In the genomic region with DNA sequence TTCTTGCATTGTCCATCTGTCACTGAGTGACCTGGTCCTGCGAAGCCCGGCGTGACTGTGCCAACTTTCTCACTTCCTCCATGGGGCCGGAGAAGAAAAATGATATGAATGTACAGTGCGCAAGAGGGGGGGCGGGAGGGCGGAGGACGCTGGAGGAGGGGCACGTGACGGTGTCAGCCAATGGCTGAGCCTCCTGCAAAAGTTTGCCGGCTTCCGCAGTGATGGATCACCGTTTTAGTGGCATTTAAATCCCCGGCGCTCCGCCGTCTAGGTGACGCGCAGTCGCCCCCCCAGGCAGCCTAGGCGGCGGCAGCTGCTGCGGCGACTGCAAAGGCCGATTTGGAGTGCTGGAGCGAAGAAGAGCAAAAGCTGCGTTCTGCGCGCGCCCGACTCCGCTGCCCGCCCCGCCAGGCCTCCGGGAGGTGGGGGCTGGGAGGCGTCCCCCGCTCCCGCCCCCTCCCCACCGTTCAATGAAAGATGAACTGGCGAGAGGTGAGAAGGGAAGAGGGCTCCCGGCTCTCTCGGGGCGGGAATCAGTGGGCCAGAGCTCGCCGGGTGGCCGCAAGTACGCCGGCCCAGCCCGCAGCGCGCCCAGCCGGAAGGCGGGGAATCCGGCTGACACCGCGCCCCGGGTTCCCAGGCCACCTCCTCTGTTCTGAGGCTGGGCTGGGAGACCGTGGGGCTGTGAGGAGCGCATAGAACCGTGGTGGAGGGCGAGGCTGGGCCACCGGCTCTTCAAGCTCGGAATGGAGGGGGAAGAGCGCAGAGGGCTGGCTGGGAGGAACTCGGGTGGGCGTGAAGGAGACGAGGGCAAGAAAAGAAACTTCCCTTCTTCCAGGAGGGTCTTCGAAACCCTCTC, we compare ENCODE assay signal across 8 cellular contexts. TPM values are rescaled to one million over a fixed set of nuclear protein-coding genes. Genes with fewer than 3 reads are reported as not detected.
DNase-seq lines count a peak whose midpoint lies in the region; ATAC-seq and TF ChIP-seq lines count a peak whose summit lies in the region.

A gene (minus strand): TSS at position 104 of the 859 bp plus-strand sequence. CDS start 88 bp downstream, at position 16.

- TF ChIP-seq CTCF in fibroblast of lung (conservative IDR thresholded peaks at IDR 0.05 in 1 of 2, IDR thresholded peaks at IDR 0.05 in 1 of 2; ENCODE audit: low read depth in 1 of 2, low read length in 2 of 2) (no peak), neural crest cell (conservative IDR thresholded peaks at IDR 0.05) (no peak)

- H3K9me3 ChIP-seq in NT2/D1 (ENCODE audit: insufficient read depth, low read length) (no peaks in the 10 kb centered on the region), fibroblast of lung (ENCODE audit: control insufficient read depth, insufficient read depth, low read depth, low read length) (no peaks in the 10 kb centered on the region), subcutaneous abdominal adipose tissue (ENCODE audit: control insufficient read depth in 5 of 5, low read length in 5 of 5) (no peaks in the 10 kb centered on the region)

- DNase-seq in DMS 273 treated with DMSO at 0.1 percent for 48 hours (lab: John Stamatoyannopoulos, UW), result peak; percentile 82
- DNase-seq in HS-5 (ENCODE audit: low read depth), result peak; percentile 82
- no peak for DNase-seq in NT2/D1 (ENCODE audit: low read depth, low spot score)
- DNase-seq in activated T-cell treated with anti-CD3 and anti-CD28 coated beads for 4 hours, result peak; percentile 56
- DNase-seq in fibroblast of lung (ENCODE audit: low read depth in 2 of 2), result peak; percentile 93 to 95
- peak; percentile 74 for DNase-seq in neural crest cell (ENCODE audit: low read depth, low spot score)

- H3K36me3 ChIP-seq in NT2/D1 (ENCODE audit: insufficient read depth, insufficient read length, low read length) (peaks cover 9% of the 10 kb centered on the region), fibroblast of lung (ENCODE audit: control insufficient read depth, insufficient read depth, low read length) (no peaks in the 10 kb centered on the region), subcutaneous abdominal adipose tissue (ENCODE audit: control insufficient read depth in 5 of 5, insufficient read depth in 5 of 5, low read length in 5 of 5) (peaks cover 0 to 5% (median 3%) of the 10 kb centered on the region in 5 donors)

- H3K79me2 ChIP-seq in fibroblast of lung (ENCODE audit: control insufficient read depth, insufficient read depth, low read length), result peaks cover 49% of the 10 kb centered on the region

- peak within 1 kb of the TSS; percentile 63 for H3K27ac Mint-ChIP-seq in neural crest cell (ENCODE audit: unreplicated experiment)

- H3K27me3 ChIP-seq in NT2/D1 (ENCODE audit: insufficient read depth, insufficient read length) (peaks cover 88% of the 10 kb centered on the region), fibroblast of lung (ENCODE audit: control insufficient read depth, insufficient read depth, low read length) (no peaks in the 10 kb centered on the region), subcutaneous abdominal adipose tissue (ENCODE audit: control insufficient read depth in 5 of 5, insufficient read depth in 4 of 5, low read length in 5 of 5) (peaks cover 0 to 3% (median 0%) of the 10 kb centered on the region in 5 donors)

- H3K4me3 ChIP-seq in NT2/D1 (ENCODE audit: insufficient read length, low read depth) (peak within 1 kb of the TSS; percentile 60), fibroblast of lung (replicated peaks in 1 of 4; ENCODE audit: control extremely low read depth in 1 of 4, insufficient read depth in 1 of 4, low read depth in 3 of 4, low read length in 4 of 4) (peak within 1 kb of the TSS; percentile 70 to 93 (median 84)), subcutaneous abdominal adipose tissue (ENCODE audit: low read depth in 1 of 5, low read length in 5 of 5) (peak within 1 kb of the TSS; percentile 78 to 94 (median 92))

- H3K4me1 Mint-ChIP-seq in neural crest cell, result peaks cover 78% of the 10 kb centered on the region

- H3K27ac ChIP-seq in fibroblast of lung (ENCODE audit: insufficient read depth, low read length) (peak within 1 kb of the TSS; percentile 95), subcutaneous abdominal adipose tissue (ENCODE audit: low read depth, low read length) (peak within 1 kb of the TSS; percentile 92)

- ATAC-seq in GM21381 (IDR thresholded peaks at IDR 0.05; ENCODE audit: unreplicated experiment), result peak; percentile 86

- peak within 1 kb of the TSS; percentile 99 for H3K4me3 Mint-ChIP-seq in neural crest cell

- peaks cover 34% of the 10 kb centered on the region for H3K36me3 Mint-ChIP-seq in neural crest cell (ENCODE audit: low read depth)

- peak within 1 kb of the TSS; percentile 97 for H3K4me2 ChIP-seq in fibroblast of lung (ENCODE audit: extremely low read depth, insufficient read depth, low read length)

- peak within 1 kb of the TSS; percentile 27 for H2AFZ ChIP-seq in fibroblast of lung (ENCODE audit: low read length)

- H3K27me3 Mint-ChIP-seq in neural crest cell (ENCODE audit: low read depth), result peaks cover 96% of the 10 kb centered on the region

- H4K20me1 ChIP-seq in fibroblast of lung (ENCODE audit: control insufficient read depth, extremely low read depth, insufficient read depth, low read length), result no peaks in the 10 kb centered on the region

- H3K4me1 ChIP-seq in NT2/D1 (ENCODE audit: insufficient read depth, insufficient read length), result peaks cover 13% of the 10 kb centered on the region
- H3K4me1 ChIP-seq in fibroblast of lung (ENCODE audit: control insufficient read depth, extremely low read depth, insufficient read depth, low read length), result peaks cover 4% of the 10 kb centered on the region
- peaks cover 15 to 50% (median 47%) of the 10 kb centered on the region in 5 donors for H3K4me1 ChIP-seq in subcutaneous abdominal adipose tissue (ENCODE audit: control insufficient read depth in 5 of 5, insufficient read depth in 5 of 5, low read length in 5 of 5)

- H3K9ac ChIP-seq in NT2/D1 (ENCODE audit: insufficient read length, low read depth) (peak within 1 kb of the TSS; percentile 76), fibroblast of lung (ENCODE audit: insufficient read depth, low read length) (peak within 1 kb of the TSS; percentile 93), subcutaneous abdominal adipose tissue (ENCODE audit: low read length in 5 of 5) (peak within 1 kb of the TSS in 4 of 5 donors; percentile 63 to 90 (median 81))

- H3K9me3 Mint-ChIP-seq in neural crest cell, result no peaks in the 10 kb centered on the region

RNA-seq across cellular contexts. Expression of the gene that starts here (rescaled TPM):
- total RNA-seq in fibroblast of lung, result 0.50 and 0.51 TPM in 2 replicates
- 0.58 and 0.83 TPM in 2 replicates for polyA plus RNA-seq in fibroblast of lung
- 0.66 and 0.67 TPM in 2 replicates for polyA plus RNA-seq in fibroblast of lung (2012)
- polyA minus RNA-seq in fibroblast of lung (ENCODE audit: low replicate concordance), result 1.1 TPM in 1 of 2 replicates, not detected in the other
- total RNA-seq in neural crest cell, result 3.5 and 3.6 TPM in 2 replicates
